In genomic region chr19:39913682-39914333, GRCh38 we compare ENCODE assay signal across 13 cellular contexts.
"Had no signal": no experiment of that assay in that cellular context is flagged by ENCODE, and none has a peak within 500 bp of the region (broad histone marks: within the 10 kb centered on the region; RNA-seq: fewer than 3 reads in every experiment).

No MANE protein-coding gene starts in this region.

- H3K4me3 ChIP-seq: esophagus muscularis mucosa, skin epidermis, tibial nerve had no signal

- DNase-seq: activated naive CD4-positive, alpha-beta T cell treated with anti-CD3 and anti-CD28 coated beads, Interleukin-2, amount 10 ng/mL, durations not matched to agents 7 days and 5 days; activated T-cell treated with anti-CD3 and anti-CD28 coated beads for 4 hours; amniotic stem cell; brain microvascular endothelial cell; cerebellar nuclear complex; glutamatergic neuron; left ventricle myocardium superior; mesenchymal stem cell; T-helper 9 cell had no signal

- H3K36me3 ChIP-seq: brain microvascular endothelial cell, esophagus muscularis mucosa, tibial nerve had no signal

- H3K27ac ChIP-seq: brain microvascular endothelial cell, esophagus muscularis mucosa, skin epidermis, tibial nerve, VCaP had no signal

- H3K4me1 ChIP-seq: esophagus muscularis mucosa, tibial nerve had no signal

- H3K9me3 ChIP-seq: esophagus muscularis mucosa had no signal
